Comparison of ENCODE assay signal across 8 cellular contexts in the genomic region with DNA sequence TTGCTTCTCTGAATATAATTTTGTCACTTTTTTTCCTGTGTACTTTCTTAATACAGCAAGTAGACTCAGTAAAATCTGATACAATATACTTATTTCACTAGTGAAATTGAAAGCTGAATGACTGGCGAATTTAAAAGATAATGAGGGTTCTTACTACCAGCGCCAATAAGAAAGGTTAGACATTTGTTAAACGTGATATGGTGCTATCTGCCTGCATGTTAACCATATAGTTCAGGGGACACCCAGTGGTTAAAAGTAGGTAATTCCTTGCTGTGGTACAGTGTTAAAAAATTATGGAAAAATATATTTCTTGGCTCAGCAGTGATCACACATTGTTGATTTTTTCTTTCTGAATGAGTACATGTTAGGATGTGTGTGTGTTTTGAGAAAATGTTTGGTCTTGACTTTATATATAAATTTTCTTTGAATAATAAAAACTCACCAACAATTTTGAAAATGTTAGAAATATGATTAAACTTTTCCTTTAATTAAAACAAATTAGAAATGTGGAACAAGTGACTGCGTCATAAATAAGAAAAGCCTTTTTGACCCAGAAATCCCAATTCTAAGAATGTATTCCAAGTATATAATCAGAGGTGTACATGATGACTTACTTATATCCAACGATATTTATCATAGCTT. TPM values are rescaled to one million over a fixed set of nuclear protein-coding genes. Genes with fewer than 3 reads are reported as not detected.
DNase-seq lines count a peak whose midpoint lies in the region; ATAC-seq, FAIRE-seq and TF ChIP-seq lines count a peak whose summit lies in the region.

No MANE protein-coding gene starts in this region.

- CTCF ChIA-PET in AG04450 (lab: Charles Lee) = interaction anchor here (0.6 to 6.0 kb wide), 19 partner anchors 9 to 355 kb away, joined by 3 to 69 read pairs (median 4); no protein-coding TSS in a partner anchor

- TF ChIP-seq POLR2A in GM12891 (IDR thresholded peaks at IDR 0.05; ENCODE audit: low read depth, low read length) (no peak), thyroid gland (IDR thresholded peaks at IDR 0.05) (no peak)

- FAIRE-seq in GM12891 (lab: Jason Lieb, UNC) = peak; percentile 90

- POLR2A ChIA-PET in AG04450 (lab: Yijun Ruan, JAX) = no interaction called here

- peak; percentile 73 for ATAC-seq in HG02763 (IDR thresholded peaks at IDR 0.05; ENCODE audit: unreplicated experiment)

- intact Hi-C loops in thyroid gland (cut with DNase I) = no loop called here

- no peaks in the 10 kb centered on the region for H3K27me3 ChIP-seq in AG04450 (ENCODE audit: control insufficient read depth, insufficient read depth, low read length)
- H3K27me3 ChIP-seq in thyroid gland = no peaks in the 10 kb centered on the region

- H3K9me3 ChIP-seq in AG04450 (ENCODE audit: control insufficient read depth, insufficient read depth, low read length) = no peaks in the 10 kb centered on the region
- no peaks in the 10 kb centered on the region for H3K9me3 ChIP-seq in thyroid gland

- no peaks in the 10 kb centered on the region for H3K36me3 ChIP-seq in thyroid gland

- H3K27ac ChIP-seq in AG04450 (ENCODE audit: low read depth, low read length) = no peak overlapping the region
- H3K27ac ChIP-seq in thyroid gland = no peak overlapping the region

- H3K4me3 ChIP-seq in AG04450 (ENCODE audit: low read depth, low read length) = no peak overlapping the region
- H3K4me3 ChIP-seq in thyroid gland (replicated peaks in 1 of 3) = no peak overlapping the region

- 49 to 51% methylated on average over 5 of the region's 5 CpGs for WGBS in thyroid gland, 2 donors

- no peak for DNase-seq in AG04450 (ENCODE audit: low read depth, low spot score)
- peak; percentile 18 for DNase-seq in GM12891 (ENCODE audit: insufficient read length, low spot score)
- DNase-seq in NCI-H1694 treated with DMSO at 0.1 percent for 48 hours (lab: John Stamatoyannopoulos, UW) = peak; percentile 67
- peak; percentile 73 for DNase-seq in amniotic epithelial cell (ENCODE audit: low read depth)
- peak; percentile 25 for DNase-seq in iPS-NIHi7 (ENCODE audit: extremely low spot score)
- no peak for DNase-seq in thyroid gland
- DNase-seq in activated naive CD4-positive, alpha-beta T cell treated with anti-CD3 and anti-CD28 coated beads, Interleukin-2, amount 50 U/mL, for 16 hours = no peak

- no peaks in the 10 kb centered on the region for H3K4me1 ChIP-seq in thyroid gland

- TF ChIP-seq CTCF in AG04450 (IDR thresholded peaks at IDR 0.05; ENCODE audit: low read depth, low read length) (peak; percentile 77), thyroid gland (IDR thresholded peaks at IDR 0.05) (peak in 5 of 6 experiments; percentile 14 to 47 (median 40))

TF ChIP-seq in GM12891, 5 proteins besides CTCF, POLR2A, EP300 and RAD21:
- TF ChIP-seq SPI1 (IDR thresholded peaks at IDR 0.05; ENCODE audit: low read depth, low read length) = no peak
- TF ChIP-seq PAX5 (IDR thresholded peaks at IDR 0.05; ENCODE audit: insufficient read depth, low read length, severe bottlenecking) = no peak
- no peak for TF ChIP-seq POLR2AphosphoS5 (IDR thresholded peaks at IDR 0.05; ENCODE audit: low read depth, low read length)
- no peak for TF ChIP-seq TAF1 (IDR thresholded peaks at IDR 0.05; ENCODE audit: low read depth, low read length)
- no peak for TF ChIP-seq POU2F2 (IDR thresholded peaks at IDR 0.05; ENCODE audit: low read depth, low read length)

RNA-seq across cellular contexts. Expression of gene CAST, which starts 25.8 kb away (rescaled TPM):
- polyA plus RNA-seq in AG04450 (2011; rRNA removed) = 145 and 191 TPM in 2 replicates
- polyA minus RNA-seq in AG04450 (2011; rRNA and poly(A)+ RNA removed) = 106 and 137 TPM in 2 replicates
- 35.1 TPM for polyA plus RNA-seq in GM12891 (2012; ENCODE audit: low read depth, missing spikeins)
- total RNA-seq in thyroid gland = 100 to 1,000 TPM; 177 to 278 (median 236) TPM

Comparison
In these comparisons a context has a peak if more than half of its experiments do, and no peak if none do; other contexts are left out.
1. DNase-seq: peak in GM12891 (single experiment), NCI-H1694 treated with DMSO at 0.1 percent for 48 hours (single experiment), amniotic epithelial cell (single experiment) and iPS-NIHi7 (single experiment); none in AG04450 (single experiment), thyroid gland (0 of 2) and activated naive CD4-positive, alpha-beta T cell treated with anti-CD3 and anti-CD28 coated beads, Interleukin-2, amount 50 U/mL, for 16 hours (single experiment).